In genomic region chr18:79469751-79470150, GRCh38 we compare ENCODE assay signal across 15 cellular contexts.
"Had no signal": no experiment of that assay in that cellular context is flagged by ENCODE, and none has a peak within 500 bp of the region (broad histone marks: within the 10 kb centered on the region; RNA-seq: fewer than 3 reads in every experiment).

No MANE protein-coding gene starts in this region.

- DNase-seq: effector CD4-positive, alpha-beta T cell; endodermal cell; foreskin melanocyte; left colon; left ventricle myocardium superior; naive B cell; psoas muscle; small intestine; stimulated activated CD4-positive, alpha-beta T cell treated with anti-CD3 and anti-CD28 coated beads, Interleukin-12 subunit alpha, Interleukin-12 subunit beta, amount 100 ng/mL, for 4 hours had no signal

- H3K27me3 ChIP-seq: hepatocyte, neutrophil had no signal

- ATAC-seq: left colon, left ventricle myocardium superior had no signal

- H3K9me3 ChIP-seq: neutrophil, psoas muscle had no signal

- H3K4me3 Mint-ChIP-seq: endodermal cell, type B pancreatic cell had no signal

- H3K36me3 Mint-ChIP-seq: type B pancreatic cell had no signal

- H3K27me3 Mint-ChIP-seq: naive B cell, type B pancreatic cell had no signal

- H3K4me1 Mint-ChIP-seq: endodermal cell had no signal

- H3K27ac Mint-ChIP-seq: type B pancreatic cell had no signal

- H3K4me3 ChIP-seq: coronary artery, hepatocyte, lung, psoas muscle had no signal

- H3K9me3 Mint-ChIP-seq: naive B cell, nephron, type B pancreatic cell had no signal
